1 cellular context compared by ENCODE assay signal in the genomic region with DNA sequence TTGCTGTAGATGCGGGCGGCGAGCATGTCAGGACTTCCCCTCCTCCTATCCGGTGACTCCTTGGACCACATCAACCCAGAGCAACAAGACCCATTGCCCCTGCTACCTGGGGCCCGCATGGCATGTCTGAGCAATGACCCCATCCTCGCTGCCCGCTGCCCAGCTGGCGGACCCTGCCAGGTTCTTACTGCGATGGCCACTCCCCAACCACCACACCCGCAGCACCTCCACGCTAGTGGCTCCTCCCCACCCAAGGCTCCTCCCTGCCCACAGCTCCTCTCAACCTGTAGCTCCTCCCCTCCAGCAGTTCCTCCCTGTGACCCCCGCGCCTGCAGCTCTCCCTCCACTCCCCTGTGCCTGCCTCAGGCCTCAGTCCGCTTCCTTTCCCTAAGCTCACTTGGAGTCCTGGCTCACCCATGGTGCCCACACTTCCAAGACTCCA.
TF ChIP-seq lines count a peak whose summit lies in the region.

No MANE protein-coding gene starts in this region.

TF ChIP-seq in HEK293, 187 proteins besides CTCF, POLR2A, EP300 and RAD21 (continued from another document):
- TF ChIP-seq ZNF324 (tag by site-specific recombination; IDR thresholded peaks at IDR 0.05) (no peak), ZNF473 (tag by site-specific recombination; IDR thresholded peaks at IDR 0.05) (no peak), SCRT2 (tag by site-specific recombination; IDR thresholded peaks at IDR 0.05) (peak; percentile 41), GLI4 (tag by site-specific recombination; IDR thresholded peaks at IDR 0.05) (no peak), ZNF48 (tag by site-specific recombination; IDR thresholded peaks at IDR 0.05) (no peak)
- TF ChIP-seq, protein P1, sequence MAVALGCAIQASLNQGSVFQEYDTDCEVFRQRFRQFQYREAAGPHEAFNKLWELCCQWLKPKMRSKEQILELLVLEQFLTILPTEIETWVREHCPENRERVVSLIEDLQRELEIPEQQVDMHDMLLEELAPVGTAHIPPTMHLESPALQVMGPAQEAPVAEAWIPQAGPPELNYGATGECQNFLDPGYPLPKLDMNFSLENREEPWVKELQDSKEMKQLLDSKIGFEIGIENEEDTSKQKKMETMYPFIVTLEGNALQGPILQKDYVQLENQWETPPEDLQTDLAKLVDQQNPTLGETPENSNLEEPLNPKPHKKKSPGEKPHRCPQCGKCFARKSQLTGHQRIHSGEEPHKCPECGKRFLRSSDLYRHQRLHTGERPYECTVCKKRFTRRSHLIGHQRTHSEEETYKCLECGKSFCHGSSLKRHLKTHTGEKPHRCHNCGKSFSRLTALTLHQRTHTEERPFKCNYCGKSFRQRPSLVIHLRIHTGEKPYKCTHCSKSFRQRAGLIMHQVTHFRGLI (tag by site-specific recombination; IDR thresholded peaks at IDR 0.05): no peak
- TF ChIP-seq, protein P2, sequence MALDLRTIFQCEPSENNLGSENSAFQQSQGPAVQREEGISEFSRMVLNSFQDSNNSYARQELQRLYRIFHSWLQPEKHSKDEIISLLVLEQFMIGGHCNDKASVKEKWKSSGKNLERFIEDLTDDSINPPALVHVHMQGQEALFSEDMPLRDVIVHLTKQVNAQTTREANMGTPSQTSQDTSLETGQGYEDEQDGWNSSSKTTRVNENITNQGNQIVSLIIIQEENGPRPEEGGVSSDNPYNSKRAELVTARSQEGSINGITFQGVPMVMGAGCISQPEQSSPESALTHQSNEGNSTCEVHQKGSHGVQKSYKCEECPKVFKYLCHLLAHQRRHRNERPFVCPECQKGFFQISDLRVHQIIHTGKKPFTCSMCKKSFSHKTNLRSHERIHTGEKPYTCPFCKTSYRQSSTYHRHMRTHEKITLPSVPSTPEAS (tag by site-specific recombination; IDR thresholded peaks at IDR 0.05): no peak
